ENCODE assay signal across 12 cellular contexts in genomic region chr9:21761309-21761901, GRCh38. TPM values are rescaled to one million over a fixed set of nuclear protein-coding genes. Genes with fewer than 3 reads are reported as not detected.
DNase-seq lines count a peak whose midpoint lies in the region; ATAC-seq, FAIRE-seq and TF ChIP-seq lines count a peak whose summit lies in the region.
"Had no signal": no experiment of that assay in that cellular context is flagged by ENCODE, and none has a peak within 500 bp of the region (broad histone marks: within the 10 kb centered on the region; RNA-seq: fewer than 3 reads in every experiment).

No MANE protein-coding gene starts in this region.

- peaks cover 0 to 2% of the 10 kb centered on the region in 2 donors for H3K27me3 ChIP-seq in small intestine (ENCODE audit: control insufficient read depth in 2 of 2, insufficient read depth in 2 of 2, low read length in 2 of 2)

- no peaks in the 10 kb centered on the region for H3K36me3 Mint-ChIP-seq in type B pancreatic cell
- H3K36me3 Mint-ChIP-seq: naive B cell had no signal

- H3K27me3 Mint-ChIP-seq in type B pancreatic cell: peaks cover 19% of the 10 kb centered on the region

- no peaks in the 10 kb centered on the region for H3K9me3 ChIP-seq in small intestine (ENCODE audit: control insufficient read depth, low read depth)

- no peak overlapping the region for H3K4me3 Mint-ChIP-seq in type B pancreatic cell
- H3K4me3 Mint-ChIP-seq: naive B cell had no signal

- no peak overlapping the region for H3K27ac Mint-ChIP-seq in type B pancreatic cell
- H3K27ac Mint-ChIP-seq: naive B cell had no signal

- no peaks in the 10 kb centered on the region for H3K9me3 Mint-ChIP-seq in type B pancreatic cell

- H3K4me3 ChIP-seq in fibroblast of mammary gland (ENCODE audit: control insufficient read depth, low read depth, low read length): no peak overlapping the region
- no peak overlapping the region for H3K4me3 ChIP-seq in small intestine (ENCODE audit: low read depth in 1 of 2, low read length in 2 of 2)

- no peak overlapping the region for H3K27ac ChIP-seq in small intestine (ENCODE audit: low read depth in 1 of 2, low read length in 1 of 2)

- TF ChIP-seq CTCF in fibroblast of mammary gland (conservative IDR thresholded peaks at IDR 0.05; ENCODE audit: control insufficient read depth, insufficient read depth, low read depth, low read length) (no peak), type B pancreatic cell (conservative IDR thresholded peaks at IDR 0.05) (no peak)

- DNase-seq in fibroblast of mammary gland (ENCODE audit: low read depth): peak; percentile 15
- DNase-seq in NOMO-1 (lab: John Stamatoyannopoulos, UW; ENCODE audit: unreplicated experiment in 2 of 2): no peak
- DNase-seq in KG1 (lab: John Stamatoyannopoulos, UW): no peak
- DNase-seq in small intestine: no peak
- no peak for DNase-seq in type B pancreatic cell (ENCODE audit: extremely low spot score, unreplicated experiment)
- DNase-seq: foreskin fibroblast, GF-D8, naive B cell had no signal

- WGBS in small intestine, 3 donors: 62 to 77% (median 64%) methylated on average over 4 of the region's 4 CpGs

- H3K4me1 ChIP-seq in small intestine (ENCODE audit: control insufficient read depth in 2 of 2, insufficient read depth in 1 of 2, low read depth in 1 of 2, low read length in 1 of 2): no peaks in the 10 kb centered on the region

- H3K4me1 Mint-ChIP-seq in type B pancreatic cell (ENCODE audit: unreplicated experiment): no peaks in the 10 kb centered on the region
- H3K4me1 Mint-ChIP-seq: naive B cell had no signal

- FAIRE-seq in small intestine (lab: Jason Lieb, UNC): no peak

- peak; percentile 72 for ATAC-seq in GM18519 (IDR thresholded peaks at IDR 0.05; ENCODE audit: low FRiP score, unreplicated experiment)
- peak; percentile 94 for ATAC-seq in GM21360 (IDR thresholded peaks at IDR 0.05; ENCODE audit: unreplicated experiment)
- peak; percentile 89 for ATAC-seq in HG03342 (IDR thresholded peaks at IDR 0.05; ENCODE audit: unreplicated experiment)
- ATAC-seq: Right ventricle myocardium inferior had no signal

- H3K36me3 ChIP-seq in small intestine (ENCODE audit: control insufficient read depth in 2 of 2, insufficient read depth in 2 of 2, low read length in 2 of 2): no peaks in the 10 kb centered on the region

RNA-seq across cellular contexts. Expression of gene MTAP, which starts 41.0 kb away (rescaled TPM):
- 10 to 100 TPM in 1 of 3 donors, 1 to 10 TPM in 2; 3.0 to 15.3 (median 5.8) TPM for polyA plus RNA-seq in small intestine
- total RNA-seq in type B pancreatic cell (ENCODE audit: low replicate concordance): 73.4 and 77.4 TPM in 2 replicates
